2 cellular contexts compared by ENCODE assay signal in the genomic region with DNA sequence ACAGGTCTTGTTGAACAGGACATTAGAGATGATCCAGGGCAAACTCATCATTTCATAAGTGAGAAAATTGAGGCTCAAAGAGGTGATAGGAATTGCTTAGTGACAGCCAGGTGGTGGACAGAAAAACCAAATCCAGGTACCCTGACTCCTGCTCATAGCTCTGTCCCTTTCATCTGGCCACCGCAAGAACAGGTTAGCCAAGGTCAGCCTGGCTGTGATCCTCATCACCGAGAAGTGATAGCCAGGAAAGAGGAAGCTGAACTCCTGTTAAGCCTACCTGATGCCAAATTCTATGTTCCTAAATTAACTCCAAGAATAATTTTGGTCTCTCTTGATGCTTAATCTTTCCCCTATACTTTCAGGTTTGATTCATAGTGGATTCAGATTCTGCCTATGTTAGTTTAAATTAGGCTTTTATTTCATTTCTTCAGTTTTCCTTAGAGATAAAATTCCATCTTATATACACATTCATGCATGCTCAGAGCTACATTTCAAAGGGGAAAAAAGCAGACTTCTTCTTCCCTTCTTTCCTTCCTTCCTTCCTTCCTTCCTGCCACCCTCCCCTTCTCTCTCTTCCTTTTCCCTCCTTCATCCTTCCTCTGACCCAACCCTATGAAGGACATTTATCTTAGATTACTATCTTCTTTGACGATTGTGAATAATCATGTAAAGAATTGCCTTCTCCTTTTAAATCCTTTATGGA.
TF ChIP-seq lines count a peak whose summit lies in the region.

No MANE protein-coding gene starts in this region.

TF ChIP-seq in WTC11, 78 proteins besides CTCF, POLR2A, EP300 and RAD21:
- TF ChIP-seq, protein P1, sequence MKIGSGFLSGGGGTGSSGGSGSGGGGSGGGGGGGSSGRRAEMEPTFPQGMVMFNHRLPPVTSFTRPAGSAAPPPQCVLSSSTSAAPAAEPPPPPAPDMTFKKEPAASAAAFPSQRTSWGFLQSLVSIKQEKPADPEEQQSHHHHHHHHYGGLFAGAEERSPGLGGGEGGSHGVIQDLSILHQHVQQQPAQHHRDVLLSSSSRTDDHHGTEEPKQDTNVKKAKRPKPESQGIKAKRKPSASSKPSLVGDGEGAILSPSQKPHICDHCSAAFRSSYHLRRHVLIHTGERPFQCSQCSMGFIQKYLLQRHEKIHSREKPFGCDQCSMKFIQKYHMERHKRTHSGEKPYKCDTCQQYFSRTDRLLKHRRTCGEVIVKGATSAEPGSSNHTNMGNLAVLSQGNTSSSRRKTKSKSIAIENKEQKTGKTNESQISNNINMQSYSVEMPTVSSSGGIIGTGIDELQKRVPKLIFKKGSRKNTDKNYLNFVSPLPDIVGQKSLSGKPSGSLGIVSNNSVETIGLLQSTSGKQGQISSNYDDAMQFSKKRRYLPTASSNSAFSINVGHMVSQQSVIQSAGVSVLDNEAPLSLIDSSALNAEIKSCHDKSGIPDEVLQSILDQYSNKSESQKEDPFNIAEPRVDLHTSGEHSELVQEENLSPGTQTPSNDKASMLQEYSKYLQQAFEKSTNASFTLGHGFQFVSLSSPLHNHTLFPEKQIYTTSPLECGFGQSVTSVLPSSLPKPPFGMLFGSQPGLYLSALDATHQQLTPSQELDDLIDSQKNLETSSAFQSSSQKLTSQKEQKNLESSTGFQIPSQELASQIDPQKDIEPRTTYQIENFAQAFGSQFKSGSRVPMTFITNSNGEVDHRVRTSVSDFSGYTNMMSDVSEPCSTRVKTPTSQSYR (CRISPR knock-in tag; IDR thresholded peaks at IDR 0.05) = no peak
TF ChIP-seq in WTC11: peak in this region for 0.

TF ChIP-seq in GM12891, 5 proteins besides CTCF, POLR2A, EP300 and RAD21:
- TF ChIP-seq PAX5 (IDR thresholded peaks at IDR 0.05; ENCODE audit: insufficient read depth, low read length, severe bottlenecking) (no peak), POU2F2 (IDR thresholded peaks at IDR 0.05; ENCODE audit: low read depth, low read length) (no peak), POLR2AphosphoS5 (IDR thresholded peaks at IDR 0.05; ENCODE audit: low read depth, low read length) (no peak), SPI1 (IDR thresholded peaks at IDR 0.05; ENCODE audit: low read depth, low read length) (no peak), TAF1 (IDR thresholded peaks at IDR 0.05; ENCODE audit: low read depth, low read length) (no peak)
